Comparison of ENCODE assay signal across 8 cellular contexts in genomic region chr13:95676775-95677563, GRCh38. TPM values are rescaled to one million over a fixed set of nuclear protein-coding genes. Genes with fewer than 3 reads are reported as not detected.
DNase-seq lines count a peak whose midpoint lies in the region; ATAC-seq lines count a peak whose summit lies in the region.

Gene DNAJC3 (plus strand): TSS chr13:95677139. CDS start chr13:95677256, 117 bp downstream.

- no peaks in the 10 kb centered on the region for H3K9me3 Mint-ChIP-seq in IgD-negative memory B cell

- peak; percentile 84 for DNase-seq in DMS 273 treated with DMSO at 0.1 percent for 48 hours (lab: John Stamatoyannopoulos, UW)
- peak; percentile 74 for DNase-seq in OCI-M2 (lab: John Stamatoyannopoulos, UW; ENCODE audit: unreplicated experiment)
- peak; percentile 95 for DNase-seq in activated T-cell treated with anti-CD3 and anti-CD28 coated beads for 4 hours
- peak; percentile 96 for DNase-seq in epidermal melanocyte (ENCODE audit: insufficient read length, low spot score)
- peak; percentile 95 to 96 for DNase-seq in stimulated activated CD8-positive, alpha-beta memory T cell treated with anti-CD3 and anti-CD28 coated beads, Interleukin-4, amount 100 ng/mL, for 1 hour (ENCODE audit: low read depth in 2 of 2, low spot score in 1 of 2)

- H3K27me3 ChIP-seq in mononuclear cell (ENCODE audit: insufficient read depth, low read length) = no peaks in the 10 kb centered on the region

- H3K27me3 Mint-ChIP-seq in IgD-negative memory B cell = no peaks in the 10 kb centered on the region

- peak within 1 kb of the TSS; percentile 86 to 98 (median 97) for H3K27ac Mint-ChIP-seq in IgD-negative memory B cell

- peaks cover 34 to 58% (median 47%) of the 10 kb centered on the region in 3 donors for H3K4me1 Mint-ChIP-seq in IgD-negative memory B cell

- peaks cover 8% of the 10 kb centered on the region for H3K36me3 Mint-ChIP-seq in IgD-negative memory B cell

- peak within 1 kb of the TSS; percentile 93 for H3K4me3 ChIP-seq in mononuclear cell (ENCODE audit: low read length)

- peak within 1 kb of the TSS; percentile 95 to 99 (median 98) for H3K4me3 Mint-ChIP-seq in IgD-negative memory B cell

- no peaks in the 10 kb centered on the region for H3K9me3 ChIP-seq in mononuclear cell (ENCODE audit: low read depth, low read length)

- peaks cover 48% of the 10 kb centered on the region for H3K4me1 ChIP-seq in mononuclear cell (ENCODE audit: insufficient read depth, low read length)

- peak; percentile 91 for ATAC-seq in GM21529 (IDR thresholded peaks at IDR 0.05; ENCODE audit: unreplicated experiment)

RNA-seq across cellular contexts. Expression of gene DNAJC3, which starts in this region (rescaled TPM):
- 11.2 TPM for polyA plus RNA-seq in IgD-negative memory B cell
- total RNA-seq in mononuclear cell = 54.0 TPM

Comparison
In these comparisons a context has a peak if more than half of its experiments do, and no peak if none do; other contexts are left out.
1. Peak in every context shown above with its lines: DNase-seq, ATAC-seq and H3K4me3 ChIP-seq.